Comparison of ENCODE assay signal across 21 cellular contexts in the genomic region with DNA sequence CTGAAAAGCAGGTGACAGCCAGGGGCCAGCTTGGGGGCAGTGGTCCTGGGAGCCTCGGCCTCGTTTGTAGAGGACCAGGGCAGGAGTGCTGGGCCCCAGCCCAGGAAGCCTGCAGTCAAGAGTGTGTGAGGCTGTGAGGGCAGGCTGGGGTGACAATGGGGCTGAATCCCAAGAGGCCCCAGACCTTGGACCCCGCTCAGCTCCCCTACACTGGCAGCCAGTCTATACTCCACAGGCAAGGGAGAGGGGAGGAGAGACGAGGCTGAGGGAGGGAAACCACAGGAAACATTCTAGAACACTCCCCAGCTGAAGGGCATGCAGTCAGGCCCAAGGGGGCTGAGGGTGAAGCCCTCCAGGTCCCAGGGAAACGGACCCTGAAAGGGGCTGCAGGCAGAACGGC. TPM values are rescaled to one million over a fixed set of nuclear protein-coding genes. Genes with fewer than 3 reads are reported as not detected.
DNase-seq lines count a peak whose midpoint lies in the region; ATAC-seq, FAIRE-seq and TF ChIP-seq lines count a peak whose summit lies in the region.
"Had no signal": no experiment of that assay in that cellular context is flagged by ENCODE, and none has a peak within 500 bp of the region (broad histone marks: within the 10 kb centered on the region; RNA-seq: fewer than 3 reads in every experiment).

No MANE protein-coding gene starts in this region.

- H3K27me3 ChIP-seq in spleen (replicated peaks in 1 of 7) = peaks cover 0 to 7% (median 0%) of the 10 kb centered on the region in 7 donors
- H3K27me3 ChIP-seq in pancreas = no peaks in the 10 kb centered on the region

- TF ChIP-seq CTCF in chondrocyte (IDR thresholded peaks at IDR 0.05) (no peak), spleen (IDR thresholded peaks at IDR 0.05 in 8 of 11, conservative IDR thresholded peaks at IDR 0.05 in 3 of 11) (no peak), progenitor cell of endocrine pancreas (IDR thresholded peaks at IDR 0.05; ENCODE audit: unreplicated experiment) (no peak), pancreas (IDR thresholded peaks at IDR 0.05) (no peak)

- ATAC-seq in pancreas = no peak

- H3K27ac Mint-ChIP-seq in activated T-cell treated with anti-CD3 and anti-CD28 coated beads, Interleukin-2, amount 50 U/mL, for 24 hours = peak overlapping the region; percentile 9
- H3K27ac Mint-ChIP-seq in chondrocyte (ENCODE audit: unreplicated experiment) (no peak overlapping the region), progenitor cell of endocrine pancreas (no peak overlapping the region)
- H3K27ac Mint-ChIP-seq: CD4-positive, alpha-beta T cell had no signal

- no peak for DNase-seq in activated T-cell treated with anti-CD3 and anti-CD28 coated beads, Interleukin-2, amount 50 U/mL, for 24 hours
- no peak for DNase-seq in activated T-cell treated with anti-CD3 and anti-CD28 coated beads, Interleukin-2, amount 50 U/mL, for 1 hour
- peak; percentile 68 for DNase-seq in chondrocyte (ENCODE audit: low spot score)
- no peak for DNase-seq in spleen
- no peak for DNase-seq in progenitor cell of endocrine pancreas (ENCODE audit: low spot score, unreplicated experiment)
- DNase-seq in pancreas = no peak
- DNase-seq: CD4-positive, alpha-beta T cell; GF-D8; GM23248; IMR-90; Karpas-422; NCI-H1436; NCI-H1930; NCI-H226; NCI-H524; NCI-H82; PC-9 had no signal

- H3K36me3 ChIP-seq in spleen (peaks cover 7 to 70% (median 68%) of the 10 kb centered on the region in 6 donors), pancreas (peaks cover 3 to 59% (median 31%) of the 10 kb centered on the region in 3 donors)

- H3K27ac ChIP-seq in spleen (peak overlapping the region in 5 of 8 donors; percentile 53 to 89 (median 87)), pancreas (no peak overlapping the region)
- H3K27ac ChIP-seq: GM23248, HL-60, PC-9 had no signal

- H3K4me3 Mint-ChIP-seq in activated T-cell treated with anti-CD3 and anti-CD28 coated beads, Interleukin-2, amount 50 U/mL, for 24 hours = no peak overlapping the region
- H3K4me3 Mint-ChIP-seq in chondrocyte (ENCODE audit: unreplicated experiment) = no peak overlapping the region
- no peak overlapping the region for H3K4me3 Mint-ChIP-seq in progenitor cell of endocrine pancreas (ENCODE audit: low read depth)
- H3K4me3 Mint-ChIP-seq: B cell had no signal

- H3K4me3 ChIP-seq in spleen (no peak overlapping the region), pancreas (no peak overlapping the region)
- H3K4me3 ChIP-seq: GM23248, HAP-1, PC-9 had no signal

- peaks cover 20 to 50% (median 46%) of the 10 kb centered on the region in 6 donors for H3K4me1 ChIP-seq in spleen
- H3K4me1 ChIP-seq in pancreas = peaks cover 0 to 9% (median 5%) of the 10 kb centered on the region in 3 donors

- intact Hi-C loops in spleen (cut with DNase I; ENCODE audit: low total_unique reads) = no loop called here
- intact Hi-C loops in pancreas (cut with DNase I) = no loop called here

- H3K27me3 Mint-ChIP-seq in activated T-cell treated with anti-CD3 and anti-CD28 coated beads, Interleukin-2, amount 50 U/mL, for 24 hours = no peaks in the 10 kb centered on the region
- H3K27me3 Mint-ChIP-seq in chondrocyte (ENCODE audit: low read depth) = no peaks in the 10 kb centered on the region
- H3K27me3 Mint-ChIP-seq in progenitor cell of endocrine pancreas = no peaks in the 10 kb centered on the region
- H3K27me3 Mint-ChIP-seq: B cell; CD4-positive, alpha-beta T cell had no signal

- H3K4me1 Mint-ChIP-seq in activated T-cell treated with anti-CD3 and anti-CD28 coated beads, Interleukin-2, amount 50 U/mL, for 24 hours (ENCODE audit: low read depth) = peaks cover 16% of the 10 kb centered on the region
- H3K4me1 Mint-ChIP-seq in chondrocyte (ENCODE audit: low read depth) (peaks cover 15% of the 10 kb centered on the region), progenitor cell of endocrine pancreas (ENCODE audit: low read depth) (peaks cover 7% of the 10 kb centered on the region)

- 71 to 79% (median 76%) methylated on average over 6 of the region's 6 CpGs for WGBS in spleen, 5 donors
- WGBS in pancreas, 2 donors = 89 to 90% methylated on average over 6 of the region's 6 CpGs

- peaks cover 79% of the 10 kb centered on the region for H3K36me3 Mint-ChIP-seq in activated T-cell treated with anti-CD3 and anti-CD28 coated beads, Interleukin-2, amount 50 U/mL, for 24 hours (ENCODE audit: low read depth)
- H3K36me3 Mint-ChIP-seq in chondrocyte (ENCODE audit: low read depth) = peaks cover 30% of the 10 kb centered on the region
- peaks cover 22% of the 10 kb centered on the region for H3K36me3 Mint-ChIP-seq in progenitor cell of endocrine pancreas (ENCODE audit: insufficient read depth)

- no peak for FAIRE-seq in pancreas (lab: Jason Lieb, UNC)
- FAIRE-seq: GM19239 had no signal

- H3K9me3 ChIP-seq in spleen (no peaks in the 10 kb centered on the region), pancreas (no peaks in the 10 kb centered on the region)
- H3K9me3 ChIP-seq: HAP-1 had no signal

- no peaks in the 10 kb centered on the region for H3K9me3 Mint-ChIP-seq in activated T-cell treated with anti-CD3 and anti-CD28 coated beads, Interleukin-2, amount 50 U/mL, for 24 hours
- H3K9me3 Mint-ChIP-seq in chondrocyte (ENCODE audit: low read depth) (no peaks in the 10 kb centered on the region), progenitor cell of endocrine pancreas (ENCODE audit: low read depth) (no peaks in the 10 kb centered on the region)
- H3K9me3 Mint-ChIP-seq: CD4-positive, alpha-beta T cell had no signal

- no peak for TF ChIP-seq POLR2A in spleen (IDR thresholded peaks at IDR 0.05)

RNA-seq across cellular contexts. Expression of a gene that starts 2.7 kb away (rescaled TPM):
- 12.9 to 14.1 TPM (median 13.2 TPM) in 3 replicates for total RNA-seq in chondrocyte
- 10 to 100 TPM; 13.1 to 25.3 (median 18.7) TPM for total RNA-seq in spleen
- 10 to 100 TPM in 2 of 3 donors, 1 to 10 TPM in 1; 7.8 to 20.3 (median 15.7) TPM for polyA plus RNA-seq in spleen
- total RNA-seq in progenitor cell of endocrine pancreas = 25.1 and 26.2 TPM in 2 replicates
- total RNA-seq in pancreas = 1 to 10 TPM; 3.8 to 10.0 (median 5.2) TPM
- 10 to 100 TPM; 13.9 to 14.9 TPM for polyA plus RNA-seq in pancreas

RNA-seq across cellular contexts. Expression of a gene that starts 31.9 kb away (rescaled TPM):
- total RNA-seq in chondrocyte (42.5 to 64.8 TPM (median 43.9 TPM) in 3 replicates), spleen (10 to 100 TPM; 36.8 to 55.1 (median 46.0) TPM), progenitor cell of endocrine pancreas (63.6 and 68.3 TPM in 2 replicates), pancreas (10 to 100 TPM; 16.3 to 23.7 (median 17.4) TPM)
- polyA plus RNA-seq in spleen (10 to 100 TPM; 38.6 to 56.2 (median 48.1) TPM), pancreas (10 to 100 TPM; 43.0 to 51.4 TPM)

RNA-seq across cellular contexts. Expression of a gene that starts 31.9 kb away (rescaled TPM):
- total RNA-seq in chondrocyte (49.6 to 52.9 TPM (median 52.5 TPM) in 3 replicates), spleen (10 to 100 TPM; 38.5 to 67.4 (median 58.7) TPM), progenitor cell of endocrine pancreas (68.3 and 70.9 TPM in 2 replicates), pancreas (10 to 100 TPM; 13.8 to 29.1 (median 20.4) TPM)
- polyA plus RNA-seq in spleen (10 to 100 TPM; 45.6 to 78.5 (median 70.1) TPM), pancreas (10 to 100 TPM; 34.9 to 36.6 TPM)

RNA-seq across cellular contexts. Expression of a gene that starts 40.5 kb away (rescaled TPM):
- total RNA-seq in chondrocyte = 91.7 to 95.7 TPM (median 93.4 TPM) in 3 replicates
- total RNA-seq in spleen = 10 to 100 TPM; 74.6 to 92.1 (median 87.8) TPM
- polyA plus RNA-seq in spleen = 10 to 100 TPM; 35.0 to 58.9 (median 52.6) TPM
- total RNA-seq in progenitor cell of endocrine pancreas = 76.1 and 78.8 TPM in 2 replicates
- 10 to 100 TPM; 32.1 to 46.6 (median 39.5) TPM for total RNA-seq in pancreas
- polyA plus RNA-seq in pancreas = 10 to 100 TPM; 49.7 to 66.9 TPM

RNA-seq across cellular contexts. Expression of a gene that starts 42.4 kb away (rescaled TPM):
- total RNA-seq in chondrocyte = 7.6 to 8.4 TPM (median 7.9 TPM) in 3 replicates
- total RNA-seq in spleen = 10 to 100 TPM in 4 of 7 donors, 1 to 10 TPM in 3; 6.4 to 14.5 (median 10.3) TPM
- polyA plus RNA-seq in spleen = 10 to 100 TPM in 1 of 3 donors, 1 to 10 TPM in 2; 4.6 to 13.6 (median 9.4) TPM
- total RNA-seq in progenitor cell of endocrine pancreas = 22.3 and 23.7 TPM in 2 replicates
- total RNA-seq in pancreas = 1 to 10 TPM; 3.8 to 6.4 (median 4.7) TPM
- polyA plus RNA-seq in pancreas = 10 to 100 TPM; 18.1 to 22.0 TPM

Comparison
In these comparisons a context has a peak if more than half of its experiments do, and no peak if none do; other contexts are left out.
1. H3K27ac ChIP-seq: peak in spleen (5 of 8); none in pancreas (0 of 4).